8 cellular contexts compared by ENCODE assay signal in the genomic region with DNA sequence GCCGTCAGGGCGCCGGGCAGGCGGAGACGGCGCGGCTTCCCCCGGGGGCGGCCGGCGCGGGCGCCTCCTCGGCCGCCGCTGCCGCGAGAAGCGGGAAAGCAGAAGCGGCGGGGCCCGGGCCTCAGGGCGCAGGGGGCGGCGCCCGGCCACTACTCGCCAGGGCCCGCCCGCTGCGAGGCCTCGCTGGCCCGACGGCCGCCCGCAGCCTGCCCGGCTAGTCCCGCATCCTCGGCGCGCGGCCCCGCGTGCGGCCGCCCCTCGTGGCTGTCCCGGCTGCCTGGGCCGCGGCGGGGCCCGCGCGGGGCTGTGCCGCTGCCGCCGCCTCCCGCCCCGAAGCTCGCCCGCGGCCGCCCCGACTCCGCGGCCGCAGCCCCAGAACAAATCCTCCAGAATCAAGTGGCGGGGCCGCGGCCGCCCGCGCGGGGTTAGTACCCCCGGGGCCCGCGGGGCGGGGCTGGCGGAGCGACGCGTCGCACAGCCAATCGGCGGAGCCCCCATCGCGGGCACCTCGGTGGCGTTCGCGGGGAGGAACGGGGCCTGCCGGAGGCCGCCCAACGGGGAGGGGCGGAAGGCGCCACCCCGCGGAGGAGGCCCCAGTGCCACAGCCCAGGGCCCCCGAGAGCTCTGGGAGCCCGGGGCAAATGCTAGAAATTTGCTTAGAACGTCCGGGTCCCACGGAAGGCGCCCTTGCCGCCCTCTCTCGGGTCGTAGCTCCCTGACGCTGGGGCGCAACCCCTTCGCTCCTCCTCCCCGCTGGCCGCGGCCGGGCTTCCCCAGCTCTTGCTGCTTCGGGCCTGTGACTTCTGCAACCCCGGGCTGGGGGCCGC. TPM values are rescaled to one million over a fixed set of nuclear protein-coding genes. Genes with fewer than 3 reads are reported as not detected.
DNase-seq lines count a peak whose midpoint lies in the region; ATAC-seq and TF ChIP-seq lines count a peak whose summit lies in the region.

A gene (minus strand): TSS at position 401 of the 827 bp plus-strand sequence. CDS start 408 bp downstream, outside the sequence.

- peak; percentile 16 for TF ChIP-seq CTCF in AG09309 (IDR thresholded peaks at IDR 0.05; ENCODE audit: control insufficient read depth, insufficient read depth, low read depth, low read length, missing control alignments)
- no peak for TF ChIP-seq CTCF in psoas muscle (IDR thresholded peaks at IDR 0.05)

- no peak within 1 kb of the TSS for H3K27ac ChIP-seq in psoas muscle

- DNase-seq in AG09309 (ENCODE audit: low read depth) (no peak), NCI-H345 treated with DMSO at 0.1 percent for 48 hours (lab: John Stamatoyannopoulos, UW; ENCODE audit: unreplicated experiment) (peak; percentile 48), fibroblast of gingiva (ENCODE audit: low read depth) (peak; percentile 90), psoas muscle (peak; percentile 63 to 77), A172 (ENCODE audit: low spot score) (no peak)
- peak; percentile 95 for DNase-seq in activated CD8-positive, alpha-beta memory T cell treated with anti-CD3 and anti-CD28 coated beads for 24 hours

- peaks cover 4 to 98% (median 57%) of the 10 kb centered on the region in 3 donors for H3K27me3 ChIP-seq in psoas muscle (ENCODE audit: insufficient read depth in 3 of 3, low read length in 2 of 3)

- intact Hi-C loops in psoas muscle (cut with DNase I), result loop anchor here in 1 of 2 donors (10.0 kb wide), 1 partner anchor 265 kb away; no protein-coding TSS in a partner anchor

- no peaks in the 10 kb centered on the region for H3K9me3 ChIP-seq in psoas muscle

- H3K4me3 ChIP-seq in AG09309 (ENCODE audit: control insufficient read depth, low read depth, low read length), result peak within 1 kb of the TSS; percentile 79
- H3K4me3 ChIP-seq in psoas muscle, result peak within 1 kb of the TSS; percentile 49

- H3K4me1 ChIP-seq in psoas muscle, result peaks cover 10% of the 10 kb centered on the region

- peak; percentile 70 for ATAC-seq in GM18861 (IDR thresholded peaks at IDR 0.05; ENCODE audit: unreplicated experiment)
- peak; percentile 75 for ATAC-seq in HG03045 (IDR thresholded peaks at IDR 0.05; ENCODE audit: unreplicated experiment)
- peak; percentile 33 to 51 (median 41) for ATAC-seq in psoas muscle

- H3K36me3 ChIP-seq in psoas muscle (ENCODE audit: insufficient read depth in 1 of 2, low read depth in 1 of 2), result no peaks in the 10 kb centered on the region

- WGBS in psoas muscle, 3 donors, result 1 to 2% (median 1%) methylated on average over 53 to 109 of the region's 117 CpGs

RNA-seq across cellular contexts. Expression of the gene that starts here (rescaled TPM):
- total RNA-seq in psoas muscle, result under 1 TPM; 0.28 to 0.59 (median 0.58) TPM
- under 1 TPM; 0.16 to 0.20 (median 0.18) TPM for polyA plus RNA-seq in psoas muscle
- not detected in 2 replicates for total RNA-seq in A172 (2014; rRNA removed; shearing (Covaris generic))

Comparison
In these comparisons a context has a peak if more than half of its experiments do, and no peak if none do; other contexts are left out.
1. Peak in DNase-seq, ATAC-seq and H3K4me3 ChIP-seq in psoas muscle; RNA of the gene not detected or under 1 TPM.
2. DNase-seq: peak in NCI-H345 treated with DMSO at 0.1 percent for 48 hours (single experiment), activated CD8-positive, alpha-beta memory T cell treated with anti-CD3 and anti-CD28 coated beads for 24 hours (single experiment) and fibroblast of gingiva (single experiment); none in AG09309 (single experiment) and A172 (single experiment).
3. Peak in every context shown above with its lines, with median percentiles within 50 percentile points of each other: ATAC-seq.